Comparison of ENCODE assay signal across 35 cellular contexts in the genomic region with DNA sequence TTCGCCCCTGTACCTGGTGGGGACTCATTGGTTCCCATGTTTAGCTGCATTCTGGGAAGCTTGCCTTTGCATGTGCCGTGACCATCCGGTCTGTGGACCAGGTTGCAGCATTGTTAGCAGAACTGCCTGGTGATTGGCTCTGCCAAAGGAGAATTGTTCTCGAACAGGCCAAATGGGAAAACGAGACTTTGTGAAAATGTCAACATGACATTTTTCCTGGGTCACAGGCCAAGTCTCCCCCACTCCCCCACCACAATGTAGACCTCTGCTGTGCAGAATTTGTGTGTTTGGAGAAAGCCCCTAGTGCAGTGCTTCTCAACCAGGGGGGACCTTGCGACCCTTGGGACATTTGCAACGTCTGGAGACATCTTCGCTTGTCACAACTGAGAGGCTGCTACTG. TPM values are rescaled to one million over a fixed set of nuclear protein-coding genes. Genes with fewer than 3 reads are reported as not detected.
"Had no signal": no experiment of that assay in that cellular context is flagged by ENCODE, and none has a peak within 500 bp of the region (broad histone marks: within the 10 kb centered on the region; RNA-seq: fewer than 3 reads in every experiment).

No MANE protein-coding gene starts in this region.

- H3K27ac ChIP-seq: adrenal gland, body of pancreas, esophagus muscularis mucosa, foreskin keratinocyte, gastrocnemius medialis, heart left ventricle had no signal

- FAIRE-seq: colon had no signal

- H3K4me3 ChIP-seq: adrenal gland, body of pancreas, esophagus muscularis mucosa, gastrocnemius medialis, heart left ventricle had no signal

- H3K36me3 Mint-ChIP-seq: activated naive CD4-positive, alpha-beta T cell treated with anti-CD3 and anti-CD28 coated beads, Interleukin-2, amount 50 U/mL, for 24 hours; activated naive CD8-positive, alpha-beta T cell treated with anti-CD3 and anti-CD28 coated beads for 36 hours had no signal

- H3K4me1 ChIP-seq: adrenal gland, body of pancreas, esophagus muscularis mucosa, gastrocnemius medialis, heart left ventricle had no signal

- H3K9me3 ChIP-seq: adrenal gland, body of pancreas, esophagus muscularis mucosa, gastrocnemius medialis, heart left ventricle had no signal

- H3K4me1 Mint-ChIP-seq: activated B cell treated with CpG ODN at 0.5 μM for 24 hours; activated naive CD4-positive, alpha-beta T cell treated with anti-CD3 and anti-CD28 coated beads, Interleukin-2, amount 50 U/mL, for 24 hours; activated naive CD8-positive, alpha-beta T cell treated with anti-CD3 and anti-CD28 coated beads for 36 hours; activated naive CD8-positive, alpha-beta T cell treated with anti-CD3 and anti-CD28 coated beads, Interleukin-2, amount 50 U/mL, for 24 hours; activated T-helper 17 cell treated with anti-CD3 and anti-CD28 coated beads, Interleukin-2, amount 50 U/mL, for 72 hours had no signal

- H3K36me3 ChIP-seq: adrenal gland, esophagus muscularis mucosa, gastrocnemius medialis, heart left ventricle, WERI-Rb-1 had no signal

- H3K27ac Mint-ChIP-seq: activated B cell treated with CpG ODN at 0.5 μM for 24 hours; activated CD8-positive, alpha-beta T cell treated with anti-CD3 and anti-CD28 coated beads for 36 hours; activated naive CD4-positive, alpha-beta T cell treated with anti-CD3 and anti-CD28 coated beads for 36 hours; activated naive CD4-positive, alpha-beta T cell treated with anti-CD3 and anti-CD28 coated beads, Interleukin-2, amount 50 U/mL, for 24 hours; activated naive CD8-positive, alpha-beta T cell treated with anti-CD3 and anti-CD28 coated beads for 36 hours; activated naive CD8-positive, alpha-beta T cell treated with anti-CD3 and anti-CD28 coated beads, Interleukin-2, amount 50 U/mL, for 24 hours; activated T-helper 17 cell treated with anti-CD3 and anti-CD28 coated beads, Interleukin-2, amount 50 U/mL, for 72 hours; effector memory CD8-positive, alpha-beta T cell; T-helper 1 cell treated with Interleukin-12 subunit alpha and Interleukin-12 subunit beta and Interleukin-4 antibody, amounts not matched to agents 30 μg/mL and 1 μg/mL, for 36 hours; T-helper 2 cell treated with Interferon-gamma antibody and Interleukin-4, amounts not matched to agents 5 μg/mL and 100 μg/mL, for 36 hours had no signal

- DNase-seq: activated B cell treated with CpG ODN at 0.5 μM for 24 hours; activated CD4-positive, alpha-beta T cell treated with anti-CD3 and anti-CD28 coated beads for 48 hours; activated CD4-positive, alpha-beta T cell treated with anti-CD3 and anti-CD28 coated beads, Interleukin-2, amount 50 U/mL, for 1 hour; activated CD4-positive, alpha-beta T cell treated with anti-CD3 and anti-CD28 coated beads, Interleukin-2, amount 50 U/mL, for 48 hours; activated CD8-positive, alpha-beta memory T cell treated with anti-CD3 and anti-CD28 coated beads for 24 hours; activated CD8-positive, alpha-beta T cell treated with anti-CD3 and anti-CD28 coated beads for 36 hours; activated effector memory CD4-positive, alpha-beta T cell treated with Interleukin-2 at 50 U/mL for 16 hours; activated gamma-delta T cell treated with Interleukin-2 at 50 U/mL for 16 hours; activated naive CD4-positive, alpha-beta T cell treated with anti-CD3 and anti-CD28 coated beads for 36 hours; activated naive CD8-positive, alpha-beta T cell treated with anti-CD3 and anti-CD28 coated beads for 36 hours; activated naive CD8-positive, alpha-beta T cell treated with anti-CD3 and anti-CD28 coated beads, Interleukin-2, amount 50 U/mL, for 24 hours; activated T-cell treated with anti-CD3 and anti-CD28 coated beads, Interleukin-2, amount 50 U/mL, for 4 hours; adrenal gland; amygdala; aorta; body of pancreas; cortex of kidney; dermis blood vessel endothelial cell; effector CD4-positive, alpha-beta T cell; effector memory CD8-positive, alpha-beta T cell; erythroblast; foreskin keratinocyte; gastrocnemius medialis; glutamatergic neuron; heart left ventricle; T1000; WERI-Rb-1 had no signal

- ATAC-seq: activated CD4-positive, CD25-positive, alpha-beta regulatory T cell treated with anti-CD3 and anti-CD28 coated beads, Interleukin-2, amount 50 U/mL, for 24 hours; activated CD8-positive, alpha-beta T cell treated with anti-CD3 and anti-CD28 coated beads for 36 hours; activated naive CD8-positive, alpha-beta T cell treated with anti-CD3 and anti-CD28 coated beads, Interleukin-2, amount 50 U/mL, for 24 hours; activated T-cell treated with anti-CD3 and anti-CD28 coated beads, Interleukin-2, amount 50 U/mL, for 4 hours; activated T-helper 17 cell treated with anti-CD3 and anti-CD28 coated beads, Interleukin-2, amount 50 U/mL, for 72 hours; body of pancreas; effector memory CD8-positive, alpha-beta T cell; foreskin keratinocyte; gastrocnemius medialis; heart left ventricle had no signal

- H3K9me3 Mint-ChIP-seq: activated B cell treated with CpG ODN at 0.5 μM for 24 hours; activated CD8-positive, alpha-beta T cell treated with anti-CD3 and anti-CD28 coated beads for 36 hours; activated naive CD4-positive, alpha-beta T cell treated with anti-CD3 and anti-CD28 coated beads for 36 hours; activated naive CD4-positive, alpha-beta T cell treated with anti-CD3 and anti-CD28 coated beads, Interleukin-2, amount 50 U/mL, for 24 hours; activated naive CD8-positive, alpha-beta T cell treated with anti-CD3 and anti-CD28 coated beads for 36 hours; activated naive CD8-positive, alpha-beta T cell treated with anti-CD3 and anti-CD28 coated beads, Interleukin-2, amount 50 U/mL, for 24 hours; activated T-cell treated with anti-CD3 and anti-CD28 coated beads, Interleukin-2, amount 50 U/mL, for 4 hours; activated T-helper 17 cell treated with anti-CD3 and anti-CD28 coated beads, Interleukin-2, amount 50 U/mL, for 72 hours; effector memory CD8-positive, alpha-beta T cell; T-helper 1 cell treated with Interleukin-12 subunit alpha and Interleukin-12 subunit beta and Interleukin-4 antibody, amounts not matched to agents 30 μg/mL and 1 μg/mL, for 36 hours; T-helper 2 cell treated with Interferon-gamma antibody and Interleukin-4, amounts not matched to agents 5 μg/mL and 100 μg/mL, for 36 hours had no signal

- H3K4me3 Mint-ChIP-seq: activated B cell treated with CpG ODN at 0.5 μM for 24 hours; activated CD8-positive, alpha-beta T cell treated with anti-CD3 and anti-CD28 coated beads for 36 hours; activated naive CD4-positive, alpha-beta T cell treated with anti-CD3 and anti-CD28 coated beads for 36 hours; activated naive CD4-positive, alpha-beta T cell treated with anti-CD3 and anti-CD28 coated beads, Interleukin-2, amount 50 U/mL, for 24 hours; activated naive CD8-positive, alpha-beta T cell treated with anti-CD3 and anti-CD28 coated beads for 36 hours; activated naive CD8-positive, alpha-beta T cell treated with anti-CD3 and anti-CD28 coated beads, Interleukin-2, amount 50 U/mL, for 24 hours; activated T-cell treated with anti-CD3 and anti-CD28 coated beads, Interleukin-2, amount 50 U/mL, for 4 hours; activated T-helper 17 cell treated with anti-CD3 and anti-CD28 coated beads, Interleukin-2, amount 50 U/mL, for 72 hours; effector memory CD8-positive, alpha-beta T cell; T-helper 1 cell treated with Interleukin-12 subunit alpha and Interleukin-12 subunit beta and Interleukin-4 antibody, amounts not matched to agents 30 μg/mL and 1 μg/mL, for 36 hours; T-helper 2 cell treated with Interferon-gamma antibody and Interleukin-4, amounts not matched to agents 5 μg/mL and 100 μg/mL, for 36 hours had no signal

RNA-seq across cellular contexts. Expression of gene CDH22, which starts 23.2 kb away (rescaled TPM):
- total RNA-seq: activated CD8-positive, alpha-beta T cell treated with anti-CD3 and anti-CD28 coated beads for 36 hours; activated T-cell treated with anti-CD3 and anti-CD28 coated beads, Interleukin-2, amount 50 U/mL, for 4 hours; activated T-helper 17 cell treated with anti-CD3 and anti-CD28 coated beads, Interleukin-2, amount 50 U/mL, for 72 hours; aorta; chondrocyte; dermis blood vessel endothelial cell; foreskin keratinocyte had no signal
- polyA plus RNA-seq: aorta, foreskin keratinocyte had no signal
